In genomic region chr20:64241061-64241460, GRCh38 we compare ENCODE assay signal across 13 cellular contexts. TPM values are rescaled to one million over a fixed set of nuclear protein-coding genes. Genes with fewer than 3 reads are reported as not detected.
A peak's percentile ranks its signal among the peaks of the same experiment; 100 is the strongest.
DNase-seq lines count a peak whose midpoint lies in the region; ATAC-seq and TF ChIP-seq lines count a peak whose summit lies in the region.
"Had no signal": no experiment of that assay in that cellular context is flagged by ENCODE, and none has a peak within 500 bp of the region (broad histone marks: within the 10 kb centered on the region; RNA-seq: fewer than 3 reads in every experiment).

No MANE protein-coding gene starts in this region.

- no peaks in the 10 kb centered on the region for H3K4me1 Mint-ChIP-seq in chondrocyte (ENCODE audit: low read depth)
- H3K4me1 Mint-ChIP-seq in activated T-helper 1 cell treated with anti-CD3 and anti-CD28 coated beads, Interleukin-12 subunit alpha, Interleukin-12 subunit beta, Interleukin-2, Interleukin-4 antibody, amounts not matched to agents 30 ng/mL and 10 ng/mL and 1 ng/mL, durations not matched to agents 14 hours and 24 hours and 36 hours (ENCODE audit: low read depth): no peaks in the 10 kb centered on the region

- no peaks in the 10 kb centered on the region for H3K9me3 Mint-ChIP-seq in chondrocyte (ENCODE audit: low read depth)
- H3K9me3 Mint-ChIP-seq in activated T-helper 1 cell treated with anti-CD3 and anti-CD28 coated beads, Interleukin-12 subunit alpha, Interleukin-12 subunit beta, Interleukin-2, Interleukin-4 antibody, amounts not matched to agents 30 ng/mL and 10 ng/mL and 1 ng/mL, durations not matched to agents 14 hours and 24 hours and 36 hours: no peaks in the 10 kb centered on the region
- H3K9me3 Mint-ChIP-seq: CD8-positive, alpha-beta T cell had no signal

- DNase-seq in Right ventricle myocardium inferior (ENCODE audit: missing footprints): peak; percentile 4
- DNase-seq in left ventricle myocardium inferior: no peak
- peak; percentile 42 for DNase-seq in chondrocyte (ENCODE audit: low spot score)
- peak; percentile 71 for DNase-seq in mesenteric fat pad (ENCODE audit: low spot score)
- no peak for DNase-seq in activated T-helper 1 cell treated with anti-CD3 and anti-CD28 coated beads, Interleukin-12 subunit alpha, Interleukin-12 subunit beta, Interleukin-2, Interleukin-4 antibody, amounts not matched to agents 30 ng/mL and 10 ng/mL and 1 ng/mL, durations not matched to agents 14 hours and 24 hours and 36 hours (ENCODE audit: low spot score)
- no peak for DNase-seq in cerebellar nuclear complex (lab: John Stamatoyannopoulos, UW)
- DNase-seq: CD8-positive, alpha-beta T cell; NCI-H1417 treated with DMSO at 0.1 percent for 48 hours; NCI-H1930; NCI-H526 treated with DMSO at 0.1 percent for 48 hours had no signal

- TF ChIP-seq CTCF in left ventricle myocardium inferior (IDR thresholded peaks at IDR 0.05; ENCODE audit: borderline replicate concordance): no peak
- TF ChIP-seq CTCF in chondrocyte (IDR thresholded peaks at IDR 0.05): no peak

- H3K4me1 ChIP-seq in left ventricle myocardium inferior: peaks cover 12% of the 10 kb centered on the region
- H3K4me1 ChIP-seq: HAP-1 had no signal

- H3K4me3 Mint-ChIP-seq in chondrocyte (ENCODE audit: unreplicated experiment): no peak overlapping the region
- H3K4me3 Mint-ChIP-seq in activated T-helper 1 cell treated with anti-CD3 and anti-CD28 coated beads, Interleukin-12 subunit alpha, Interleukin-12 subunit beta, Interleukin-2, Interleukin-4 antibody, amounts not matched to agents 30 ng/mL and 10 ng/mL and 1 ng/mL, durations not matched to agents 14 hours and 24 hours and 36 hours: no peak overlapping the region
- H3K4me3 Mint-ChIP-seq: CD8-positive, alpha-beta T cell had no signal

- H3K27me3 ChIP-seq in left ventricle myocardium inferior (ENCODE audit: low read depth): peaks cover 11% of the 10 kb centered on the region
- H3K27me3 ChIP-seq: BLaER1 had no signal

- intact Hi-C loops in Right ventricle myocardium inferior (cut with DNase I): no loop called here
- intact Hi-C loops in left ventricle myocardium inferior (cut with micrococcal nuclease): no loop called here
- intact Hi-C loops in activated T-helper 1 cell treated with anti-CD3 and anti-CD28 coated beads, Interleukin-12 subunit alpha, Interleukin-12 subunit beta, Interleukin-2, Interleukin-4 antibody, amounts not matched to agents 30 ng/mL and 10 ng/mL and 1 ng/mL, durations not matched to agents 14 hours and 24 hours and 36 hours (cut with micrococcal nuclease): no loop called here

- peaks cover 24% of the 10 kb centered on the region for H3K27me3 Mint-ChIP-seq in chondrocyte (ENCODE audit: low read depth)
- peaks cover 15% of the 10 kb centered on the region for H3K27me3 Mint-ChIP-seq in activated T-helper 1 cell treated with anti-CD3 and anti-CD28 coated beads, Interleukin-12 subunit alpha, Interleukin-12 subunit beta, Interleukin-2, Interleukin-4 antibody, amounts not matched to agents 30 ng/mL and 10 ng/mL and 1 ng/mL, durations not matched to agents 14 hours and 24 hours and 36 hours (ENCODE audit: insufficient read depth)

- H3K27ac Mint-ChIP-seq in chondrocyte (ENCODE audit: unreplicated experiment): no peak overlapping the region
- no peak overlapping the region for H3K27ac Mint-ChIP-seq in activated T-helper 1 cell treated with anti-CD3 and anti-CD28 coated beads, Interleukin-12 subunit alpha, Interleukin-12 subunit beta, Interleukin-2, Interleukin-4 antibody, amounts not matched to agents 30 ng/mL and 10 ng/mL and 1 ng/mL, durations not matched to agents 14 hours and 24 hours and 36 hours
- H3K27ac Mint-ChIP-seq: CD8-positive, alpha-beta T cell had no signal

- no peaks in the 10 kb centered on the region for H3K36me3 Mint-ChIP-seq in chondrocyte (ENCODE audit: low read depth)
- H3K36me3 Mint-ChIP-seq in activated T-helper 1 cell treated with anti-CD3 and anti-CD28 coated beads, Interleukin-12 subunit alpha, Interleukin-12 subunit beta, Interleukin-2, Interleukin-4 antibody, amounts not matched to agents 30 ng/mL and 10 ng/mL and 1 ng/mL, durations not matched to agents 14 hours and 24 hours and 36 hours (ENCODE audit: low read depth): no peaks in the 10 kb centered on the region
- H3K36me3 Mint-ChIP-seq: CD8-positive, alpha-beta T cell had no signal

- H3K9me3 ChIP-seq in left ventricle myocardium inferior (replicated peaks): no peaks in the 10 kb centered on the region
- H3K9me3 ChIP-seq: BLaER1, HAP-1 had no signal

- H3K36me3 ChIP-seq in left ventricle myocardium inferior: no peaks in the 10 kb centered on the region
- H3K36me3 ChIP-seq: BLaER1, HAP-1 had no signal

- ATAC-seq in Right ventricle myocardium inferior (no peak), GM21526 (IDR thresholded peaks at IDR 0.05; ENCODE audit: low FRiP score, unreplicated experiment) (no peak)
- ATAC-seq: CD8-positive, alpha-beta T cell had no signal

- H3K4me3 ChIP-seq in left ventricle myocardium inferior: no peak overlapping the region
- H3K4me3 ChIP-seq: BLaER1, HAP-1 had no signal

- no peak overlapping the region for H3K27ac ChIP-seq in left ventricle myocardium inferior (replicated peaks)
- H3K27ac ChIP-seq: BLaER1 had no signal

RNA-seq across cellular contexts. Expression of gene PCMTD2, which starts 14.5 kb away (rescaled TPM):
- total RNA-seq in Right ventricle myocardium inferior (71.0 TPM), left ventricle myocardium inferior (62.9 TPM), chondrocyte (31.5 to 48.2 TPM (median 38.1 TPM) in 3 replicates), mesenteric fat pad (33.7 TPM)
- 32.2 and 39.5 TPM in 2 replicates for total RNA-seq in activated T-helper 1 cell treated with anti-CD3 and anti-CD28 coated beads, Interleukin-12 subunit alpha, Interleukin-12 subunit beta, Interleukin-2, Interleukin-4 antibody, amounts not matched to agents 30 ng/mL and 10 ng/mL and 1 ng/mL, durations not matched to agents 14 hours and 24 hours and 36 hours

Comparison
In these comparisons a context has a peak if more than half of its experiments do, and no peak if none do; other contexts are left out.
1. DNase-seq: peak in Right ventricle myocardium inferior (single experiment), chondrocyte (single experiment) and mesenteric fat pad (single experiment); none in left ventricle myocardium inferior (single experiment), activated T-helper 1 cell treated with anti-CD3 and anti-CD28 coated beads, Interleukin-12 subunit alpha, Interleukin-12 subunit beta, Interleukin-2, Interleukin-4 antibody, amounts not matched to agents 30 ng/mL and 10 ng/mL and 1 ng/mL, durations not matched to agents 14 hours and 24 hours and 36 hours (single experiment) and cerebellar nuclear complex (0 of 2).